13 cellular contexts compared by ENCODE assay signal in genomic region chr5:128736567-128736966, GRCh38.
DNase-seq lines count a peak whose midpoint lies in the region; ATAC-seq and TF ChIP-seq lines count a peak whose summit lies in the region.
"Had no signal": no experiment of that assay in that cellular context is flagged by ENCODE, and none has a peak within 500 bp of the region (broad histone marks: within the 10 kb centered on the region; RNA-seq: fewer than 3 reads in every experiment).

No MANE protein-coding gene starts in this region.

- H3K4me1 ChIP-seq in colonic mucosa: no peaks in the 10 kb centered on the region
- H3K4me1 ChIP-seq: left lung had no signal

- H3K9me3 Mint-ChIP-seq in type B pancreatic cell: no peaks in the 10 kb centered on the region
- no peaks in the 10 kb centered on the region for H3K9me3 Mint-ChIP-seq in activated CD8-positive, alpha-beta memory T cell treated with anti-CD3 and anti-CD28 coated beads, Interleukin-2, amount 10 ng/mL, durations not matched to agents 7 days and 5 days (ENCODE audit: low read depth)
- H3K9me3 Mint-ChIP-seq: stimulated activated naive CD8-positive, alpha-beta T cell treated with anti-CD3 and anti-CD28 coated beads, Interleukin-15, Interleukin-2, amounts not matched to agents 100 ng/mL and 50 ng/mL, for 24 hours had no signal

- H3K27me3 ChIP-seq in colonic mucosa: no peaks in the 10 kb centered on the region
- H3K27me3 ChIP-seq: left lung had no signal

- CTCF ChIA-PET in RWPE1 (lab: Yijun Ruan, JAX): no interaction called here
- CTCF ChIA-PET in activated CD8-positive, alpha-beta memory T cell treated with anti-CD3 and anti-CD28 coated beads, Interleukin-2, amount 10 ng/mL, durations not matched to agents 7 days and 5 days (lab: Charles Lee): no interaction called here

- peak; percentile 13 for DNase-seq in RWPE1 (ENCODE audit: low spot score)
- DNase-seq in colonic mucosa: peak; percentile 33
- peak; percentile 48 for DNase-seq in inferior parietal cortex (ENCODE audit: extremely low spot score)
- no peak for DNase-seq in type B pancreatic cell (ENCODE audit: extremely low spot score, unreplicated experiment)
- DNase-seq in activated CD4-positive, alpha-beta T cell treated with anti-CD3 and anti-CD28 coated beads, Interleukin-2, amount 50 U/mL, for 48 hours: no peak
- DNase-seq in activated CD8-positive, alpha-beta memory T cell treated with anti-CD3 and anti-CD28 coated beads, Interleukin-2, amount 10 ng/mL, durations not matched to agents 7 days and 5 days: no peak
- no peak for DNase-seq in activated T-cell treated with anti-CD3 and anti-CD28 coated beads for 4 hours
- DNase-seq: activated T-cell treated with anti-CD3 and anti-CD28 coated beads, Interleukin-2, amount 50 U/mL, for 48 hours; CD8-positive, alpha-beta memory T cell; left lung; NCI-H1436 treated with DMSO at 0.1 percent for 48 hours had no signal

- H3K36me3 ChIP-seq in colonic mucosa: no peaks in the 10 kb centered on the region
- H3K36me3 ChIP-seq: left lung had no signal

- H3K4me3 ChIP-seq in colonic mucosa: no peak overlapping the region
- H3K4me3 ChIP-seq: left lung had no signal

- no peak overlapping the region for H3K4me3 Mint-ChIP-seq in type B pancreatic cell
- H3K4me3 Mint-ChIP-seq in activated CD8-positive, alpha-beta memory T cell treated with anti-CD3 and anti-CD28 coated beads, Interleukin-2, amount 10 ng/mL, durations not matched to agents 7 days and 5 days: no peak overlapping the region
- H3K4me3 Mint-ChIP-seq: CD8-positive, alpha-beta memory T cell; stimulated activated naive CD8-positive, alpha-beta T cell treated with anti-CD3 and anti-CD28 coated beads, Interleukin-15, Interleukin-2, amounts not matched to agents 100 ng/mL and 50 ng/mL, for 24 hours had no signal

- no peak for ATAC-seq in activated CD8-positive, alpha-beta memory T cell treated with anti-CD3 and anti-CD28 coated beads, Interleukin-2, amount 10 ng/mL, durations not matched to agents 7 days and 5 days
- ATAC-seq: left lung, SK-N-SH treated with all-trans-retinoic acid at 6 μM for 48 hours had no signal

- TF ChIP-seq CTCF in RWPE1 (conservative IDR thresholded peaks at IDR 0.05; ENCODE audit: low read depth) (no peak), colonic mucosa (IDR thresholded peaks at IDR 0.05) (no peak), type B pancreatic cell (conservative IDR thresholded peaks at IDR 0.05) (no peak)

- H3K27me3 Mint-ChIP-seq in type B pancreatic cell: no peaks in the 10 kb centered on the region
- H3K27me3 Mint-ChIP-seq in activated CD8-positive, alpha-beta memory T cell treated with anti-CD3 and anti-CD28 coated beads, Interleukin-2, amount 10 ng/mL, durations not matched to agents 7 days and 5 days: no peaks in the 10 kb centered on the region
- H3K27me3 Mint-ChIP-seq: CD8-positive, alpha-beta memory T cell; stimulated activated naive CD8-positive, alpha-beta T cell treated with anti-CD3 and anti-CD28 coated beads, Interleukin-15, Interleukin-2, amounts not matched to agents 100 ng/mL and 50 ng/mL, for 24 hours had no signal

- no peak overlapping the region for H3K27ac ChIP-seq in RWPE1
- H3K27ac ChIP-seq in colonic mucosa: peak overlapping the region; percentile 55
- H3K27ac ChIP-seq: left lung had no signal

- peak overlapping the region; percentile 60 for H3K27ac Mint-ChIP-seq in type B pancreatic cell
- no peak overlapping the region for H3K27ac Mint-ChIP-seq in activated CD8-positive, alpha-beta memory T cell treated with anti-CD3 and anti-CD28 coated beads, Interleukin-2, amount 10 ng/mL, durations not matched to agents 7 days and 5 days
- H3K27ac Mint-ChIP-seq: CD8-positive, alpha-beta memory T cell; stimulated activated naive CD8-positive, alpha-beta T cell treated with anti-CD3 and anti-CD28 coated beads, Interleukin-15, Interleukin-2, amounts not matched to agents 100 ng/mL and 50 ng/mL, for 24 hours had no signal

- no peaks in the 10 kb centered on the region for H3K36me3 Mint-ChIP-seq in type B pancreatic cell
- no peaks in the 10 kb centered on the region for H3K36me3 Mint-ChIP-seq in activated CD8-positive, alpha-beta memory T cell treated with anti-CD3 and anti-CD28 coated beads, Interleukin-2, amount 10 ng/mL, durations not matched to agents 7 days and 5 days
- H3K36me3 Mint-ChIP-seq: CD8-positive, alpha-beta memory T cell had no signal

- H3K9ac ChIP-seq in colonic mucosa (ENCODE audit: low read depth in 2 of 2, low read length in 2 of 2): no peak overlapping the region

- H3K9me3 ChIP-seq in colonic mucosa: no peaks in the 10 kb centered on the region

- POLR2A ChIA-PET in RWPE1 (lab: Yijun Ruan, JAX; ENCODE audit: low non-redundant PET): no interaction called here

- H3K4me1 Mint-ChIP-seq in type B pancreatic cell (ENCODE audit: unreplicated experiment): peaks cover 8% of the 10 kb centered on the region
- H3K4me1 Mint-ChIP-seq in activated CD8-positive, alpha-beta memory T cell treated with anti-CD3 and anti-CD28 coated beads, Interleukin-2, amount 10 ng/mL, durations not matched to agents 7 days and 5 days: no peaks in the 10 kb centered on the region
- H3K4me1 Mint-ChIP-seq: CD8-positive, alpha-beta memory T cell had no signal

- intact Hi-C loops in colonic mucosa (cut with DNase I): no loop called here

Comparison
In these comparisons a context has a peak if more than half of its experiments do, and no peak if none do; other contexts are left out.
1. DNase-seq: peak in RWPE1 (single experiment), colonic mucosa (single experiment) and inferior parietal cortex (single experiment); none in type B pancreatic cell (single experiment), activated CD4-positive, alpha-beta T cell treated with anti-CD3 and anti-CD28 coated beads, Interleukin-2, amount 50 U/mL, for 48 hours (0 of 2), activated CD8-positive, alpha-beta memory T cell treated with anti-CD3 and anti-CD28 coated beads, Interleukin-2, amount 10 ng/mL, durations not matched to agents 7 days and 5 days (single experiment) and activated T-cell treated with anti-CD3 and anti-CD28 coated beads for 4 hours (single experiment).